In the genomic region with DNA sequence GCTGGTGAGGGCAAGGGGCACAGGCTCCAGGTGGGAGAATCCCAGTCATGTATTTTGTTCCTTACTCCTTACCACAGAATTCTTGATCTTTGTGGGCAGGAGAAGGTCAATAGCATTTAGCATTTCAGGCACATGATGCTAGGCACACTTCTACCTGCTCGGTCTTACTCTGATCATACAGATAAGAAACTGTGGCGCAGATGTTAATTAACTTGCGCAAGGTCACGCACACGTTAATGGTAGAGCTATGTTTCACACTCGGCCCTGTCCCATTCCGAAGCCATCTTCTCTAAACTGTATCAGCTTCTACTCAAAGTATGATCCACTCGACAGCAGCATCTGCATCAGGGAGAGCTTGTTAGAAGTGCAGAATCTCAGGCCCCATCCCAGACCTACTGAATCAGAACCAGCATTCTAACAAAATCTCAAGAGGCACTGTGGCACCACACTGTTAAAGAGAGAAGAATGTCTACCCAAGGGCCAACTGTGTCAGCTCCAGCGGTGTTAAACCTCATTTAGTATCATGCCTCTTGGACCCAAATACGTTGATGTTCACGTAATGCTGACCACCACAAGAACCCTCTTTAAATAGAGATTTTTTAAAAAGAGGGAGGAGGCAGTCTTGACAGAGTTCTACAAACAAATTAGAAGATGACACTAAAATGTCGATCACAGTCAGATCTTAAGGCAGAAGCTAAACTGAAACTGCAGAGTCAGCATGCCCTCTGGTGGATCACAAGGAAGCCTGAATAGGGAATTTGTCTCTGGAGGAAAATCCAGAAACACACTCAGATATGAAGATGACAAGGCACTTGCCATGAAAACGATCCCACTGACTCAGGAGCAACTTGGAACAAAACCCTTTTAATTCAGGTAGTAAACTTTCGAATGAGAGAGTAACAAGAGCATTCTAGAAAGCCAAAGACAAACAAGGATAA, we compare ENCODE assay signal across 8 cellular contexts. TPM values are rescaled to one million over a fixed set of nuclear protein-coding genes. Genes with fewer than 3 reads are reported as not detected.
A peak's percentile ranks its signal among the peaks of the same experiment; 100 is the strongest.
DNase-seq lines count a peak whose midpoint lies in the region; ATAC-seq, FAIRE-seq and TF ChIP-seq lines count a peak whose summit lies in the region.

No MANE protein-coding gene starts in this region.

- no peak overlapping the region for H3K4me3 ChIP-seq in keratinocyte (ENCODE audit: control insufficient read depth in 2 of 3, extremely low read depth in 1 of 3, insufficient read depth in 2 of 3, low read depth in 1 of 3, low read length in 3 of 3)

- no peaks in the 10 kb centered on the region for H3K36me3 ChIP-seq in keratinocyte (ENCODE audit: control insufficient read depth in 2 of 2, extremely low read depth in 1 of 2, insufficient read depth in 2 of 2, low read length in 2 of 2)

- peak; percentile 28 to 56 (median 37) for TF ChIP-seq CTCF in keratinocyte (optimal IDR thresholded peaks at IDR 0.05 in 1 of 3, IDR thresholded peaks at IDR 0.05 in 1 of 3, conservative IDR thresholded peaks at IDR 0.05 in 1 of 3; ENCODE audit: extremely low read depth in 1 of 3, insufficient read depth in 2 of 3, low read length in 3 of 3)
- TF ChIP-seq CTCF in type B pancreatic cell (conservative IDR thresholded peaks at IDR 0.05) = peak; percentile 73

- no peaks in the 10 kb centered on the region for H3K27me3 ChIP-seq in keratinocyte (ENCODE audit: control insufficient read depth, extremely low read depth, insufficient read depth, low read length)

- DNase-seq in NCI-H524 (lab: John Stamatoyannopoulos, UW) (peak; percentile 36 to 44), NCI-H524 treated with DMSO at 0.1 percent for 48 hours (lab: John Stamatoyannopoulos, UW) (no peak), amniotic epithelial cell (ENCODE audit: low read depth) (peak; percentile 77), keratinocyte (ENCODE audit: low read depth, low spot score) (no peak), type B pancreatic cell (ENCODE audit: extremely low spot score, unreplicated experiment) (no peak), AML-193 (lab: John Stamatoyannopoulos, UW) (no peak)

- no peaks in the 10 kb centered on the region for H4K20me1 ChIP-seq in keratinocyte (ENCODE audit: control insufficient read depth, extremely low read depth, insufficient read depth, low read length)

- peak overlapping the region; percentile 16 for H3K27ac Mint-ChIP-seq in type B pancreatic cell

- peaks cover 20% of the 10 kb centered on the region for H3K4me1 Mint-ChIP-seq in type B pancreatic cell (ENCODE audit: unreplicated experiment)

- peaks cover 3% of the 10 kb centered on the region for H3K27me3 Mint-ChIP-seq in type B pancreatic cell

- H2AFZ ChIP-seq in keratinocyte (ENCODE audit: control insufficient read depth, low read length) = no peak overlapping the region

- no peak overlapping the region for H3K9ac ChIP-seq in keratinocyte (ENCODE audit: control insufficient read depth, extremely low read depth, insufficient read depth, low read length)

- peaks cover 7% of the 10 kb centered on the region for H3K36me3 Mint-ChIP-seq in type B pancreatic cell

- no peaks in the 10 kb centered on the region for H3K9me1 ChIP-seq in keratinocyte (ENCODE audit: control insufficient read depth, extremely low read depth, insufficient read depth, low read length)

- peaks cover 5% of the 10 kb centered on the region for H3K9me3 Mint-ChIP-seq in type B pancreatic cell

- H3K9me3 ChIP-seq in keratinocyte (ENCODE audit: control insufficient read depth, low read depth, low read length) = no peaks in the 10 kb centered on the region

- H3K4me1 ChIP-seq in keratinocyte (ENCODE audit: control insufficient read depth, extremely low read depth, insufficient read depth, low read length) = no peaks in the 10 kb centered on the region

- H3K27ac ChIP-seq in keratinocyte (ENCODE audit: control insufficient read depth, insufficient read depth, low read length) = no peak overlapping the region

- H3K79me2 ChIP-seq in keratinocyte (ENCODE audit: control insufficient read depth, insufficient read depth, low read length) = no peaks in the 10 kb centered on the region

- FAIRE-seq in keratinocyte (lab: Jason Lieb, UNC) = no peak

- no peak overlapping the region for H3K4me2 ChIP-seq in keratinocyte (ENCODE audit: control insufficient read depth, extremely low read depth, insufficient read depth, low read depth, low read length)

- dilution Hi-C loops in keratinocyte (cut with MboI; ENCODE audit: extremely low pct_ligation_motif_present, low sequenced_read_pairs) = no loop called here

- peak overlapping the region; percentile 26 for H3K4me3 Mint-ChIP-seq in type B pancreatic cell

- ATAC-seq in GM19023 (IDR thresholded peaks at IDR 0.05; ENCODE audit: unreplicated experiment) = no peak
- ATAC-seq in GM18868 (IDR thresholded peaks at IDR 0.05; ENCODE audit: unreplicated experiment) = no peak

RNA-seq across cellular contexts. Expression of a gene that starts 7.3 kb away (rescaled TPM):
- 0.63 to 1.4 TPM (median 0.94 TPM) in 3 replicates for polyA plus RNA-seq in keratinocyte
- polyA plus RNA-seq in keratinocyte (2011; ENCODE audit: low read depth) = 3.9 TPM
- 0.77 and 1.1 TPM in 2 replicates for polyA plus RNA-seq in keratinocyte (2011; cell fraction: cytosol; rRNA removed)
- polyA plus RNA-seq in keratinocyte (2011; cell fraction: nucleus; rRNA removed) = 0.16 and 0.60 TPM in 2 replicates
- 0.71 and 6.2 TPM in 2 replicates for polyA plus RNA-seq in keratinocyte (2012; ENCODE audit: low replicate concordance)
- 0.83 to 0.92 TPM in 2 of 3 replicates, not detected in the other for polyA minus RNA-seq in keratinocyte
- polyA minus RNA-seq in keratinocyte (2011; cell fraction: cytosol; rRNA and poly(A)+ RNA removed) = not detected
- 0.11 and 1.2 TPM in 2 replicates for polyA minus RNA-seq in keratinocyte (2011; cell fraction: nucleus; rRNA and poly(A)+ RNA removed)
- total RNA-seq in type B pancreatic cell (ENCODE audit: low replicate concordance) = 17.0 and 51.2 TPM in 2 replicates

Comparison
In these comparisons a context has a peak if more than half of its experiments do, and no peak if none do; other contexts are left out.
1. DNase-seq: peak in NCI-H524 (2 of 2) and amniotic epithelial cell (single experiment); none in NCI-H524 treated with DMSO at 0.1 percent for 48 hours (single experiment), keratinocyte (single experiment), type B pancreatic cell (single experiment) and AML-193 (0 of 2).